18 cellular contexts compared by ENCODE assay signal in genomic region chr9:116422119-116422979, GRCh38.
"Had no signal": no experiment of that assay in that cellular context is flagged by ENCODE, and none has a peak within 500 bp of the region (broad histone marks: within the 10 kb centered on the region; RNA-seq: fewer than 3 reads in every experiment).

No MANE protein-coding gene starts in this region.

- DNase-seq: KBM-7; MV-4-11; NCI-H1048; NCI-H1105; NCI-H1417; NCI-H146; NCI-H1694 treated with DMSO at 0.1 percent for 48 hours; NCI-H1930; NCI-H2081; NCI-H2107; NCI-H2227 treated with DMSO at 0.1 percent for 48 hours; NCI-H524; NCI-H526 treated with DMSO at 0.1 percent for 48 hours; NCI-H748 treated with DMSO at 0.1 percent for 48 hours; NK-92 treated with Interleukin-12 subunit alpha and Interleukin-12 subunit beta, amount 100 ng/mL, for 24 hours; Right ventricle myocardium superior; RPMI8226; SIG-M5 had no signal
